ENCODE assay signal across 27 cellular contexts in the genomic region with DNA sequence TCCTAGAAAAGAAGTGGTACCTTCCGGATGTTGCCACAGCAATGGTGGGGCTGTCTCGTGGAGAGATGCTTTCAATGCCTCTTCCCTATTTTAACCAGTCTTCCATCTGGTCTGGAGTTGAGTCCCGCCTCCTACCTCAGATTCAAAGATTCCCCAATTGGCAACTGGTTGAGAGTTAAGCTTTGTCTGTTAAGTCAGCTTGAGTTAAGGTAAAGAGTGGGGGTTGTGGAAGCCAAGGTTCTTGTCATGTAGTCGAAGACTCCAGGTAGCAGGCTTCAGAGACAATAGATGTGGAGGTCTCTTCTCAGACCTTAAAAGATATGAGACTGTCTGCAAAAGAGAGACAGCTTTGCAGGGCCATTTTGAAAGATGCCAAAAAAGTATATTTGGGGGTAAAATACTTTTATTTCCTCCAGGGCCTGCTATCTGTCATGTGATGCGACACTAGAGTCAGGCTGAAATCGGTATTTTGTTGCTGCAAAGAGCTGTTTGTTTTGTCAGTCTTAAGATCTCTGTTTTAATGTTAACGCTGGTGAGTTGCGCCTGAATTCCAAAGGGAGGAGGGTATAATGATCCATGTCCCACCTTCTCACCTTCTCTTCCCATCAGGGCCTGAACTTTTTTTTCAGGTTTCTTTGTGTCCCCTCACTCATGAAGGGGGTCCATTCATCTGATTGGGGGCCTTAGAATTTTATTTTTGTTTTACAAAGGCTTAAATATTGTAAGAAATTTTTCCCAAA. TPM values are rescaled to one million over a fixed set of nuclear protein-coding genes. Genes with fewer than 3 reads are reported as not detected.
"Had no signal": no experiment of that assay in that cellular context is flagged by ENCODE, and none has a peak within 500 bp of the region (broad histone marks: within the 10 kb centered on the region; RNA-seq: fewer than 3 reads in every experiment).

No MANE protein-coding gene starts in this region.

- H3K27ac ChIP-seq: HL-60, RWPE1 had no signal

- H3K9me3 ChIP-seq: SK-N-SH had no signal

- H3K4me2 ChIP-seq: SK-N-SH had no signal

- H3K4me1 Mint-ChIP-seq: T-cell had no signal

- H3K4me3 Mint-ChIP-seq: T-cell had no signal

- ATAC-seq: Panc1, PC-3, T-cell had no signal

- H3K9me3 Mint-ChIP-seq: T-cell had no signal

- H3K36me3 Mint-ChIP-seq: T-cell had no signal

- FAIRE-seq: HTR-8/SVneo had no signal

- H3K27ac Mint-ChIP-seq: T-cell had no signal

- H3K9ac ChIP-seq: SK-N-SH had no signal

- DNase-seq: KBM-7, MV-4-11, NCI-H1048, NCI-H1105, NCI-H1417 treated with DMSO at 0.1 percent for 48 hours, NCI-H146, NCI-H187, NCI-H2029, NCI-H2081 treated with DMSO at 0.1 percent for 48 hours, NCI-H2171, NCI-H226, NCI-H446, NCI-H510A, NCI-H524 treated with DMSO at 0.1 percent for 48 hours, NCI-H69, NCI-H774, PC-3, SHP77, SK-N-SH, SW 1271, T-cell had no signal

RNA-seq across cellular contexts. Expression of gene SCIN, which starts 40.4 kb away (rescaled TPM):
- total RNA-seq: MCF 10A, OCI-LY7 had no signal
